Comparison of ENCODE assay signal across 20 cellular contexts in the genomic region with DNA sequence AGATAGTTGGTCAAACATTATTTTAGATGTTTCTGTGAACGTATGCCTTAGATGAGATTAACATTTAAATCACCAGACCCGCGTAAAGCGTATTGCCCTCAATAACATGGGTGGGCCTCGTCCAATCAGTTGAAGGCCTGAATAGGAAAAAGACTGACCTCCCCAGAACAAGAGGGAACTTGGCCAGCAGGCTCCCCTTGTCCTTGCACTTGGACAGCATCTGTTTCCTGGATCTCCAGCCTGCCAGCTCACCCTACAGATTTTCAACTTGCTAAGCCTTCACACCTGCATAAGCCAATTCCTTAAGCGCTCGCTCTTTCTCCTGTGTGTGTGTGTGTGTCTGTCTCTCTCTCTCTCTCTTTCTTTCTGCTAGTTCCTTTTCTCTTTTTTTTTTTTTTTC. TPM values are rescaled to one million over a fixed set of nuclear protein-coding genes. Genes with fewer than 3 reads are reported as not detected.
DNase-seq lines count a peak whose midpoint lies in the region; ATAC-seq and TF ChIP-seq lines count a peak whose summit lies in the region.
"Had no signal": no experiment of that assay in that cellular context is flagged by ENCODE, and none has a peak within 500 bp of the region (broad histone marks: within the 10 kb centered on the region; RNA-seq: fewer than 3 reads in every experiment).

No MANE protein-coding gene starts in this region.

- in situ Hi-C loops in gastrocnemius medialis (cut with MboI; ENCODE audit: low sequenced_read_pairs in 4 of 4), result no loop called here

- no peaks in the 10 kb centered on the region for H3K9me3 Mint-ChIP-seq in T-helper 2 cell treated with Interferon-gamma antibody and Interleukin-4, amounts not matched to agents 5 μg/mL and 100 μg/mL, for 36 hours
- no peaks in the 10 kb centered on the region for H3K9me3 Mint-ChIP-seq in glutamatergic neuron (ENCODE audit: unreplicated experiment)
- H3K9me3 Mint-ChIP-seq: HFFc6; stimulated activated naive CD8-positive, alpha-beta T cell treated with anti-CD3 and anti-CD28 coated beads, Interleukin-15, amount 100 ng/mL, for 72 hours had no signal

- H3K4me1 ChIP-seq in KMS-11 (ENCODE audit: low read depth, poor library complexity, severe bottlenecking), result peaks cover 83% of the 10 kb centered on the region
- peaks cover 59% of the 10 kb centered on the region for H3K4me1 ChIP-seq in effector memory CD4-positive, alpha-beta T cell (ENCODE audit: control insufficient read depth, insufficient read depth, low read length, poor library complexity, severe bottlenecking)
- peaks cover 83 to 87% of the 10 kb centered on the region in 2 donors for H3K4me1 ChIP-seq in gastrocnemius medialis

- peak overlapping the region; percentile 71 for H3K4me2 ChIP-seq in KMS-11

- H3K36me3 Mint-ChIP-seq in T-helper 2 cell treated with Interferon-gamma antibody and Interleukin-4, amounts not matched to agents 5 μg/mL and 100 μg/mL, for 36 hours (ENCODE audit: low read depth), result peaks cover 10% of the 10 kb centered on the region
- no peaks in the 10 kb centered on the region for H3K36me3 Mint-ChIP-seq in glutamatergic neuron (ENCODE audit: unreplicated experiment)

- peak overlapping the region; percentile 39 for H3K27ac Mint-ChIP-seq in T-helper 2 cell treated with Interferon-gamma antibody and Interleukin-4, amounts not matched to agents 5 μg/mL and 100 μg/mL, for 36 hours
- no peak overlapping the region for H3K27ac Mint-ChIP-seq in glutamatergic neuron (ENCODE audit: unreplicated experiment)

- peaks cover 74% of the 10 kb centered on the region for H3K4me1 Mint-ChIP-seq in T-helper 2 cell treated with Interferon-gamma antibody and Interleukin-4, amounts not matched to agents 5 μg/mL and 100 μg/mL, for 36 hours (ENCODE audit: low read depth)
- peaks cover 16% of the 10 kb centered on the region for H3K4me1 Mint-ChIP-seq in glutamatergic neuron (ENCODE audit: low read depth, unreplicated experiment)

- no peak for TF ChIP-seq CTCF in KMS-11 (conservative IDR thresholded peaks at IDR 0.05; ENCODE audit: low read depth, low read length)
- TF ChIP-seq CTCF in gastrocnemius medialis (IDR thresholded peaks at IDR 0.05 in 4 of 5, conservative IDR thresholded peaks at IDR 0.05 in 1 of 5), result no peak
- no peak for TF ChIP-seq CTCF in glutamatergic neuron (IDR thresholded peaks at IDR 0.05; ENCODE audit: partially characterized antibody, unreplicated experiment)

- no peaks in the 10 kb centered on the region for H3K79me2 ChIP-seq in KMS-11 (ENCODE audit: insufficient read depth, low read depth)

- ATAC-seq in gastrocnemius medialis, result no peak
- ATAC-seq: gastroesophageal sphincter; stimulated activated naive CD8-positive, alpha-beta T cell treated with anti-CD3 and anti-CD28 coated beads, Interleukin-15, amount 100 ng/mL, for 72 hours had no signal

- no peak for TF ChIP-seq POLR2A in gastrocnemius medialis (IDR thresholded peaks at IDR 0.05)

- H3K27ac ChIP-seq in KMS-11, result peak overlapping the region; percentile 44; the same call in 1 of the 2 replicates
- peak overlapping the region; percentile 38 for H3K27ac ChIP-seq in effector memory CD4-positive, alpha-beta T cell (ENCODE audit: insufficient read depth, low read length, poor library complexity, severe bottlenecking)
- peak overlapping the region; percentile 98 to 99 (median 98) for H3K27ac ChIP-seq in gastrocnemius medialis
- H3K27ac ChIP-seq: 22Rv1, dorsolateral prefrontal cortex, gastroesophageal sphincter, parathyroid adenoma had no signal

- no peaks in the 10 kb centered on the region for H3K27me3 Mint-ChIP-seq in T-helper 2 cell treated with Interferon-gamma antibody and Interleukin-4, amounts not matched to agents 5 μg/mL and 100 μg/mL, for 36 hours (ENCODE audit: low read depth)
- H3K27me3 Mint-ChIP-seq in glutamatergic neuron (ENCODE audit: unreplicated experiment), result peaks cover 5% of the 10 kb centered on the region
- H3K27me3 Mint-ChIP-seq: stimulated activated naive CD8-positive, alpha-beta T cell treated with anti-CD3 and anti-CD28 coated beads, Interleukin-15, amount 100 ng/mL, for 72 hours had no signal

- no peak overlapping the region for H3K9ac ChIP-seq in KMS-11
- H3K9ac ChIP-seq: parathyroid adenoma had no signal

- no peaks in the 10 kb centered on the region for H3K36me3 ChIP-seq in KMS-11 (ENCODE audit: insufficient read depth)
- H3K36me3 ChIP-seq in effector memory CD4-positive, alpha-beta T cell (ENCODE audit: control insufficient read depth, insufficient read depth, low read length), result no peaks in the 10 kb centered on the region
- peaks cover 0 to 11% of the 10 kb centered on the region in 2 donors for H3K36me3 ChIP-seq in gastrocnemius medialis

- H4K20me1 ChIP-seq in KMS-11 (ENCODE audit: insufficient read depth), result no peaks in the 10 kb centered on the region

- no peak overlapping the region for H2AFZ ChIP-seq in KMS-11 (ENCODE audit: low read depth)
- H2AFZ ChIP-seq: parathyroid adenoma had no signal

- intact Hi-C loops in gastrocnemius medialis (cut with DNase I; ENCODE audit: low total_unique reads), result no loop called here

- H3K4me3 ChIP-seq in KMS-11 (IDR thresholded peaks at IDR 0.05; ENCODE audit: insufficient read depth, low read depth, low read length) (no peak overlapping the region), gastrocnemius medialis (peak overlapping the region in 1 of 4 donors; percentile 19)
- H3K4me3 ChIP-seq in effector memory CD4-positive, alpha-beta T cell (ENCODE audit: insufficient read depth, low read depth, low read length, poor library complexity, severe bottlenecking), result no peak overlapping the region
- H3K4me3 ChIP-seq: dorsolateral prefrontal cortex, gastroesophageal sphincter, upper lobe of left lung had no signal

- no peak for DNase-seq in T-helper 2 cell treated with Interferon-gamma antibody and Interleukin-4, amounts not matched to agents 5 μg/mL and 100 μg/mL, for 36 hours (ENCODE audit: low spot score)
- DNase-seq in T-helper 2 cell (no peak), gastrocnemius medialis (no peak), glutamatergic neuron (no peak), AG08395 (ENCODE audit: low spot score) (no peak)
- no peak for DNase-seq in effector memory CD4-positive, alpha-beta T cell
- DNase-seq in activated CD4-positive, CD25-positive, alpha-beta regulatory T cell treated with anti-CD3 and anti-CD28 coated beads, Interleukin-2, amount 50 U/mL, for 72 hours, result no peak
- DNase-seq: activated CD4-positive, alpha-beta T cell treated with anti-CD3 and anti-CD28 coated beads for 48 hours; amygdala; HFFc6; mammary epithelial cell; NCI-H1436; stimulated activated CD4-positive, alpha-beta T cell treated with anti-CD3 and anti-CD28 coated beads, Interleukin-2, amount 100 ng/mL, for 24 hours; upper lobe of left lung had no signal

- no peak overlapping the region for H3K4me3 Mint-ChIP-seq in T-helper 2 cell treated with Interferon-gamma antibody and Interleukin-4, amounts not matched to agents 5 μg/mL and 100 μg/mL, for 36 hours
- no peak overlapping the region for H3K4me3 Mint-ChIP-seq in glutamatergic neuron (ENCODE audit: unreplicated experiment)
- H3K4me3 Mint-ChIP-seq: HFFc6 had no signal

- no peaks in the 10 kb centered on the region for H3K9me3 ChIP-seq in effector memory CD4-positive, alpha-beta T cell (ENCODE audit: control insufficient read depth, low read length)
- no peaks in the 10 kb centered on the region for H3K9me3 ChIP-seq in gastrocnemius medialis
- H3K9me3 ChIP-seq: gastroesophageal sphincter, upper lobe of left lung had no signal

- no peaks in the 10 kb centered on the region for H3K27me3 ChIP-seq in KMS-11 (ENCODE audit: insufficient read depth, low read depth)
- H3K27me3 ChIP-seq in effector memory CD4-positive, alpha-beta T cell (replicated peaks; ENCODE audit: control insufficient read depth, insufficient read depth, low read length, poor library complexity, severe bottlenecking), result no peaks in the 10 kb centered on the region
- H3K27me3 ChIP-seq in gastrocnemius medialis, result no peaks in the 10 kb centered on the region
- H3K27me3 ChIP-seq: dorsolateral prefrontal cortex, gastroesophageal sphincter, upper lobe of left lung had no signal

RNA-seq across cellular contexts. Expression of a gene that starts 8.2 kb away (rescaled TPM):
- total RNA-seq in gastrocnemius medialis (100 to 1,000 TPM; 363 to 609 (median 425) TPM), glutamatergic neuron (ENCODE audit: unreplicated experiment) (40.6 TPM)

RNA-seq across cellular contexts. Expression of a gene that starts 50.6 kb away (rescaled TPM):
- total RNA-seq in gastrocnemius medialis (10 to 100 TPM in 3 of 4 donors, 1 to 10 TPM in 1; 8.3 to 19.2 (median 12.4) TPM), glutamatergic neuron (ENCODE audit: unreplicated experiment) (14.4 TPM)

Comparison
In these comparisons a context has a peak if more than half of its experiments do, and no peak if none do; other contexts are left out.
1. H3K27ac ChIP-seq: peak in every context shown above with its lines; median percentile 98 in gastrocnemius medialis; 44 in KMS-11; 38 in effector memory CD4-positive, alpha-beta T cell.